ENCODE assay signal across 3 cellular contexts in the genomic region with DNA sequence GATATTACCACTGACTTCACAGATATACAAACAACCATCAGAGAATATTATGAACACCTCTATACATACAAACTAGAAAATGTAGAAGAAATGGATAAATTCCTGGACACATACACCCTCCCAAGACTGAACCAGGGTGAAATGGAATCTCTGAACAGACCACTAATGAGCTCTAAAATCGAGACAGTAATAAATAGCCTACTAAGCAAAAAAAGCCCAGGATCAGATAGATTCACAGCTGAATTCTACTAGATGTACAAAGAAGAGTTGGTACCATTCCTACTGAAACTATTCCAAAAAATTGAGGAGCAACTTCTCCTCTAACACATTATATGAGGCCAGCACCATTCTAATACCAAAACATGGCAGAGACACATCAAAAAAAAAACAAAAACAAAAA.
TF ChIP-seq lines count a peak whose summit lies in the region.

No MANE protein-coding gene starts in this region.

TF ChIP-seq in HepG2, 621 proteins besides CTCF, POLR2A, EP300 and RAD21:
- no peak for TF ChIP-seq NAIF1 (CRISPR knock-in tag; IDR thresholded peaks at IDR 0.05; ENCODE audit: borderline replicate concordance)
- TF ChIP-seq XRCC5 (optimal IDR thresholded peaks at IDR 0.05; ENCODE audit: low read length), result no peak
- peak; percentile 69 for TF ChIP-seq MAFF (IDR thresholded peaks at IDR 0.05; ENCODE audit: low read depth, low read length)
- TF ChIP-seq ZBTB4 (CRISPR knock-in tag; IDR thresholded peaks at IDR 0.05; ENCODE audit: borderline replicate concordance), result no peak
- TF ChIP-seq MAFK (conservative IDR thresholded peaks at IDR 0.05 in 1 of 2, IDR thresholded peaks at IDR 0.05 in 1 of 2; ENCODE audit: low read length in 2 of 2), result peak in 1 of 2 experiments; percentile 74; a peak in 3 of 4 replicates

TF ChIP-seq in A549, 52 proteins besides CTCF, POLR2A, EP300 and RAD21:
- TF ChIP-seq RNF2 (IDR thresholded peaks at IDR 0.05; ENCODE audit: borderline replicate concordance, low read depth), result no peak
- TF ChIP-seq HDAC2 (IDR thresholded peaks at IDR 0.05), result no peak
- TF ChIP-seq MAFK (IDR thresholded peaks at IDR 0.05; ENCODE audit: partially characterized antibody), result peak; percentile 70
- no peak for TF ChIP-seq HOXB13 (CRISPR knock-in tag; IDR thresholded peaks at IDR 0.05; ENCODE audit: low read depth)
- no peak for TF ChIP-seq REST (IDR thresholded peaks at IDR 0.05)
- TF ChIP-seq ESRRA (IDR thresholded peaks at IDR 0.05; ENCODE audit: borderline replicate concordance, low read length), result no peak

TF ChIP-seq in IMR-90, 13 proteins besides CTCF, POLR2A, EP300 and RAD21:
- TF ChIP-seq BHLHE40 (IDR thresholded peaks at IDR 0.05; ENCODE audit: low read depth, low read length) (no peak), MAFK (IDR thresholded peaks at IDR 0.05; ENCODE audit: low read depth, low read length) (peak; percentile 53)
